In the genomic region with DNA sequence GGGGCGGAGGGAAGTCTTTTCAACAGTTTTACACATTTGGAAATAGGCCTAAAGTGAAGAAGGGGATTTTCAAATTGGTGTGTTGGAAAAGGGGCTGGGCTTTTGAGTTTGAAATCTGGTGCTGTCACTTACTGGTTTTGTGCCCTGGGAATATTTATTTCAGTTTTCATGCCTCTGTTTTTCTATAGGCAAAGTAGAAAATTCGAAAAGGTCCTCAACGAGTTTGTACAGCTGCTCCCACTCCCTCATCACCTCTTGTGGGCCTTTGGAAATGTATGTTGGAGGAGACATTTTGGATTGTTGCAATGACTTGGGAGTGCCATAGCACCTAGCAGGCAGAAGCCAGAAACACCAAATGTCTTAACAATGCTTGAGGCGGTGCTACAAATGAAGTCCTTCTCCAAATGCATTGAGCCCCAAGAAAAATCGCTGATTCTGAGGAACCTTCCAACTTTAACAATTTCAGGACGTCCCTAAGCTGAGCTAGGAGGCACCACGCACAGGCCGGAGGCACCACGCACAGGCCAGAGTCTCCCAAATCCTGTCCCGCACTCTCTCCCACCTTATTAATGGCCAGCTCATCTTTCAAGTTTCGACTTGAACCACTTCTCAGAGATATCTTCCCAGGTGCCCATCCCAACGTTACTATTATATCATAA, we compare ENCODE assay signal across 8 cellular contexts. TPM values are rescaled to one million over a fixed set of nuclear protein-coding genes. Genes with fewer than 3 reads are reported as not detected.
A peak's percentile ranks its signal among the peaks of the same experiment; 100 is the strongest.
DNase-seq lines count a peak whose midpoint lies in the region; ATAC-seq lines count a peak whose summit lies in the region.

No MANE protein-coding gene starts in this region.

- peaks cover 12% of the 10 kb centered on the region for H3K27me3 ChIP-seq in mononuclear cell (ENCODE audit: insufficient read depth, low read length)

- H3K9me3 ChIP-seq in mononuclear cell (ENCODE audit: low read depth, low read length) = no peaks in the 10 kb centered on the region

- peak overlapping the region; percentile 96 for H3K27ac Mint-ChIP-seq in stimulated activated naive CD8-positive, alpha-beta T cell treated with anti-CD3 and anti-CD28 coated beads, Interleukin-15, Interleukin-2, amounts not matched to agents 100 ng/mL and 50 ng/mL, for 24 hours

- H3K4me3 Mint-ChIP-seq in stimulated activated naive CD8-positive, alpha-beta T cell treated with anti-CD3 and anti-CD28 coated beads, Interleukin-15, Interleukin-2, amounts not matched to agents 100 ng/mL and 50 ng/mL, for 24 hours = peak overlapping the region; percentile 89

- H3K27ac ChIP-seq in caudate nucleus (ENCODE audit: low read depth, low read length) = peak overlapping the region; percentile 96

- H3K4me1 ChIP-seq in mononuclear cell (ENCODE audit: insufficient read depth, low read length) = peaks cover 21% of the 10 kb centered on the region

- H3K4me1 Mint-ChIP-seq in stimulated activated naive CD8-positive, alpha-beta T cell treated with anti-CD3 and anti-CD28 coated beads, Interleukin-15, Interleukin-2, amounts not matched to agents 100 ng/mL and 50 ng/mL, for 24 hours (ENCODE audit: low read depth) = peaks cover 64% of the 10 kb centered on the region

- peak overlapping the region; percentile 90 for H3K4me3 ChIP-seq in mononuclear cell (ENCODE audit: low read length)

- no peak for ATAC-seq in stimulated activated naive CD8-positive, alpha-beta T cell treated with anti-CD3 and anti-CD28 coated beads, Interleukin-15, Interleukin-2, amounts not matched to agents 100 U/mL and 50 U/mL, for 24 hours

- no peaks in the 10 kb centered on the region for H3K27me3 Mint-ChIP-seq in stimulated activated naive CD8-positive, alpha-beta T cell treated with anti-CD3 and anti-CD28 coated beads, Interleukin-15, Interleukin-2, amounts not matched to agents 100 ng/mL and 50 ng/mL, for 24 hours

- no peak for DNase-seq in stimulated activated naive CD8-positive, alpha-beta T cell treated with anti-CD3 and anti-CD28 coated beads, Interleukin-15, Interleukin-2, amounts not matched to agents 100 U/mL and 50 U/mL, for 24 hours
- no peak for DNase-seq in caudate nucleus (lab: John Stamatoyannopoulos, UW)
- no peak for DNase-seq in NCI-H345 treated with DMSO at 0.1 percent for 48 hours (lab: John Stamatoyannopoulos, UW; ENCODE audit: unreplicated experiment)
- DNase-seq in NCI-H748 treated with DMSO at 0.1 percent for 48 hours (lab: John Stamatoyannopoulos, UW) = no peak
- no peak for DNase-seq in NCI-H2196 (lab: John Stamatoyannopoulos, UW; ENCODE audit: unreplicated experiment)
- DNase-seq in NCI-H2107 (lab: John Stamatoyannopoulos, UW) = no peak

- H3K36me3 Mint-ChIP-seq in stimulated activated naive CD8-positive, alpha-beta T cell treated with anti-CD3 and anti-CD28 coated beads, Interleukin-15, Interleukin-2, amounts not matched to agents 100 ng/mL and 50 ng/mL, for 24 hours (ENCODE audit: low read depth) = peaks cover 36% of the 10 kb centered on the region

- no peaks in the 10 kb centered on the region for H3K9me3 Mint-ChIP-seq in stimulated activated naive CD8-positive, alpha-beta T cell treated with anti-CD3 and anti-CD28 coated beads, Interleukin-15, Interleukin-2, amounts not matched to agents 100 ng/mL and 50 ng/mL, for 24 hours

RNA-seq across cellular contexts. Expression of a gene that starts 0.6 kb away (rescaled TPM):
- 103 TPM for total RNA-seq in mononuclear cell
